ENCODE assay signal across 11 cellular contexts in genomic region chr20:57436223-57436545, GRCh38. TPM values are rescaled to one million over a fixed set of nuclear protein-coding genes. Genes with fewer than 3 reads are reported as not detected.
A peak's percentile ranks its signal among the peaks of the same experiment; 100 is the strongest.
DNase-seq lines count a peak whose midpoint lies in the region; ATAC-seq and TF ChIP-seq lines count a peak whose summit lies in the region.
"Had no signal": no experiment of that assay in that cellular context is flagged by ENCODE, and none has a peak within 500 bp of the region (broad histone marks: within the 10 kb centered on the region; RNA-seq: fewer than 3 reads in every experiment).

No MANE protein-coding gene starts in this region.

- TF ChIP-seq POLR2A in body of pancreas (IDR thresholded peaks at IDR 0.05), result no peak
- no peak for TF ChIP-seq POLR2A in upper lobe of left lung (IDR thresholded peaks at IDR 0.05)

- no peak for TF ChIP-seq CTCF in cardiac muscle cell (IDR thresholded peaks at IDR 0.05; ENCODE audit: low read depth, low read length)
- no peak for TF ChIP-seq CTCF in body of pancreas (IDR thresholded peaks at IDR 0.05)
- TF ChIP-seq CTCF in upper lobe of left lung (IDR thresholded peaks at IDR 0.05), result no peak
- no peak for TF ChIP-seq CTCF in progenitor cell of endocrine pancreas (IDR thresholded peaks at IDR 0.05; ENCODE audit: unreplicated experiment)

- H3K9me3 ChIP-seq in cardiac muscle cell (ENCODE audit: low read depth) (no peaks in the 10 kb centered on the region), body of pancreas (no peaks in the 10 kb centered on the region), upper lobe of left lung (no peaks in the 10 kb centered on the region)
- H3K9me3 ChIP-seq: vagina had no signal

- H3K9me3 Mint-ChIP-seq in naive thymus-derived CD8-positive, alpha-beta T cell, result no peaks in the 10 kb centered on the region
- H3K9me3 Mint-ChIP-seq in progenitor cell of endocrine pancreas (ENCODE audit: low read depth), result no peaks in the 10 kb centered on the region

- WGBS in body of pancreas, 2 donors, result 72 to 85% methylated on average over 5 to 6 of the region's 6 CpGs
- 95 to 99% methylated on average over 4 to 6 of the region's 6 CpGs for WGBS in upper lobe of left lung, 2 donors

- POLR2A ChIA-PET in naive thymus-derived CD8-positive, alpha-beta T cell (lab: Charles Lee), result interaction anchor here (1.1 to 15.8 kb wide), 5 partner anchors 9 to 44 kb away, joined by 6 to 229 read pairs (median 19); partner anchors contain the start of gene RBM38

- H3K27ac ChIP-seq in cardiac muscle cell, result peak overlapping the region; percentile 53
- H3K27ac ChIP-seq in body of pancreas, result peak overlapping the region; percentile 68 to 83 (median 74)
- peak overlapping the region in 3 of 4 donors; percentile 64 to 80 (median 70) for H3K27ac ChIP-seq in upper lobe of left lung
- H3K27ac ChIP-seq: vagina had no signal

- peak overlapping the region in 7 of 10 donors; percentile 25 to 81 (median 53) for H3K27ac Mint-ChIP-seq in naive thymus-derived CD8-positive, alpha-beta T cell
- no peak overlapping the region for H3K27ac Mint-ChIP-seq in progenitor cell of endocrine pancreas

- H3K27me3 ChIP-seq in cardiac muscle cell (no peaks in the 10 kb centered on the region), body of pancreas (no peaks in the 10 kb centered on the region), upper lobe of left lung (no peaks in the 10 kb centered on the region)
- H3K27me3 ChIP-seq: vagina had no signal

- H3K4me3 ChIP-seq in cardiac muscle cell, result no peak overlapping the region
- H3K4me3 ChIP-seq in body of pancreas, result no peak overlapping the region
- no peak overlapping the region for H3K4me3 ChIP-seq in upper lobe of left lung
- H3K4me3 ChIP-seq: vagina had no signal

- peaks cover 50% of the 10 kb centered on the region for H3K4me1 ChIP-seq in cardiac muscle cell (ENCODE audit: low read depth)
- peaks cover 57% of the 10 kb centered on the region for H3K4me1 ChIP-seq in body of pancreas
- H3K4me1 ChIP-seq in upper lobe of left lung, result peaks cover 32 to 67% (median 56%) of the 10 kb centered on the region in 4 donors

- DNase-seq in cardiac muscle cell (ENCODE audit: low read depth in 1 of 2, low spot score in 1 of 2), result no peak
- no peak for DNase-seq in cardiac septum (ENCODE audit: low spot score)
- no peak for DNase-seq in body of pancreas
- no peak for DNase-seq in naive thymus-derived CD8-positive, alpha-beta T cell
- DNase-seq in upper lobe of left lung, result no peak
- DNase-seq in GF-D8 (lab: John Stamatoyannopoulos, UW), result no peak
- DNase-seq in progenitor cell of endocrine pancreas (ENCODE audit: low spot score, unreplicated experiment), result no peak
- DNase-seq: KG1, SW 1271 had no signal

- intact Hi-C loops in cardiac septum (cut with DNase I), result no loop called here
- intact Hi-C loops in body of pancreas (cut with DNase I), result no loop called here

- H3K36me3 ChIP-seq in cardiac muscle cell, result no peaks in the 10 kb centered on the region
- H3K36me3 ChIP-seq in body of pancreas (replicated peaks in 1 of 2; ENCODE audit: insufficient read depth in 1 of 2, low read depth in 2 of 2), result no peaks in the 10 kb centered on the region
- H3K36me3 ChIP-seq in upper lobe of left lung, result no peaks in the 10 kb centered on the region
- H3K36me3 ChIP-seq: vagina had no signal

- no peak for TF ChIP-seq EP300 in upper lobe of left lung (IDR thresholded peaks at IDR 0.05)

- no peaks in the 10 kb centered on the region for H3K27me3 Mint-ChIP-seq in naive thymus-derived CD8-positive, alpha-beta T cell
- H3K27me3 Mint-ChIP-seq in progenitor cell of endocrine pancreas, result peaks cover 6% of the 10 kb centered on the region

- no peak for ATAC-seq in body of pancreas
- ATAC-seq in naive thymus-derived CD8-positive, alpha-beta T cell, result no peak
- no peak for ATAC-seq in upper lobe of left lung (ENCODE audit: low FRiP score in 2 of 2)
- no peak for ATAC-seq in GM21737 (IDR thresholded peaks at IDR 0.05; ENCODE audit: unreplicated experiment)

- H3K4me1 Mint-ChIP-seq in naive thymus-derived CD8-positive, alpha-beta T cell, result peaks cover 36 to 59% (median 57%) of the 10 kb centered on the region in 4 donors
- H3K4me1 Mint-ChIP-seq in progenitor cell of endocrine pancreas (ENCODE audit: low read depth), result no peaks in the 10 kb centered on the region

- H3K36me3 Mint-ChIP-seq in naive thymus-derived CD8-positive, alpha-beta T cell, result no peaks in the 10 kb centered on the region
- H3K36me3 Mint-ChIP-seq in progenitor cell of endocrine pancreas (ENCODE audit: insufficient read depth), result no peaks in the 10 kb centered on the region

- H3K4me3 Mint-ChIP-seq in naive thymus-derived CD8-positive, alpha-beta T cell, result peak overlapping the region in 5 of 10 donors; percentile 36 to 79 (median 62)
- no peak overlapping the region for H3K4me3 Mint-ChIP-seq in progenitor cell of endocrine pancreas (ENCODE audit: low read depth)

RNA-seq across cellular contexts. Expression of gene RBM38, which starts 45.0 kb away (rescaled TPM):
- total RNA-seq in cardiac muscle cell, result 420 and 625 TPM in 2 replicates
- polyA plus RNA-seq in cardiac muscle cell, result 404 and 626 TPM in 2 replicates
- 63.1 TPM for total RNA-seq in cardiac septum
- 10 to 100 TPM in 1 of 2 donors, 1 to 10 TPM in 1; 5.6 to 12.7 TPM for total RNA-seq in body of pancreas
- 100 to 1,000 TPM; 117 to 121 TPM for total RNA-seq in naive thymus-derived CD8-positive, alpha-beta T cell
- polyA plus RNA-seq in naive thymus-derived CD8-positive, alpha-beta T cell, result 100 to 1,000 TPM in 1 of 3 donors, 10 to 100 TPM in 2; 48.9 to 153 (median 69.0) TPM
- 10 to 100 TPM; 14.7 to 27.5 (median 22.3) TPM for total RNA-seq in upper lobe of left lung
- total RNA-seq in progenitor cell of endocrine pancreas, result 21.0 and 24.1 TPM in 2 replicates
